Comparison of ENCODE assay signal across 1 cellular context in genomic region chr10:133216776-133217175, GRCh38.
TF ChIP-seq lines count a peak whose summit lies in the region.

No MANE protein-coding gene starts in this region.

TF ChIP-seq in K562, 482 proteins besides CTCF, POLR2A, EP300 and RAD21:
- TF ChIP-seq MGA (IDR thresholded peaks at IDR 0.05): peak; percentile 73
- TF ChIP-seq E2F3 (CRISPR knock-in tag; IDR thresholded peaks at IDR 0.05): no peak
- peak; percentile 49; the same call in 1 of the 2 replicates for TF ChIP-seq L3MBTL2 (IDR thresholded peaks at IDR 0.05)
TF ChIP-seq in K562: peak in this region for 2.
